ENCODE assay signal across 10 cellular contexts in genomic region chr9:6955251-6955921, GRCh38.
A peak's percentile ranks its signal among the peaks of the same experiment; 100 is the strongest.
DNase-seq lines count a peak whose midpoint lies in the region; ATAC-seq and TF ChIP-seq lines count a peak whose summit lies in the region.
"Had no signal": no experiment of that assay in that cellular context is flagged by ENCODE, and none has a peak within 500 bp of the region (broad histone marks: within the 10 kb centered on the region; RNA-seq: fewer than 3 reads in every experiment).

No MANE protein-coding gene starts in this region.

- no peak overlapping the region for H3K4me3 Mint-ChIP-seq in activated T-helper 17 cell treated with anti-CD3 and anti-CD28 coated beads, Interleukin-2, amount 50 U/mL, for 72 hours
- H3K4me3 Mint-ChIP-seq in CD14-positive monocyte: no peak overlapping the region

- H2BK120ac ChIP-seq in mesendoderm (ENCODE audit: low read depth, low read length): no peak overlapping the region

- H3K56ac ChIP-seq in mesendoderm (ENCODE audit: low read length): no peak overlapping the region

- no peak overlapping the region for H3K4me3 ChIP-seq in mesendoderm (ENCODE audit: low read length)
- H3K4me3 ChIP-seq: lung, SJSA1 had no signal

- H3K27me3 Mint-ChIP-seq in activated T-helper 17 cell treated with anti-CD3 and anti-CD28 coated beads, Interleukin-2, amount 50 U/mL, for 72 hours: no peaks in the 10 kb centered on the region
- peaks cover 0 to 1% (median 0%) of the 10 kb centered on the region in 3 donors for H3K27me3 Mint-ChIP-seq in CD14-positive monocyte (ENCODE audit: low read depth in 3 of 3)

- peak overlapping the region; percentile 20 for H3K27ac Mint-ChIP-seq in activated T-helper 17 cell treated with anti-CD3 and anti-CD28 coated beads, Interleukin-2, amount 50 U/mL, for 72 hours
- H3K27ac Mint-ChIP-seq in CD14-positive monocyte: no peak overlapping the region

- DNase-seq in NCI-H510A treated with DMSO at 0.1 percent for 48 hours (lab: John Stamatoyannopoulos, UW) (peak; percentile 50), NCI-H510A (lab: John Stamatoyannopoulos, UW) (no peak), mesendoderm (peak; percentile 13), HuH-7.5 (ENCODE audit: low spot score) (no peak), T1000 (lab: John Stamatoyannopoulos, UW) (no peak), CD14-positive monocyte (ENCODE audit: low spot score) (no peak)

- no peak overlapping the region for H3K18ac ChIP-seq in mesendoderm (ENCODE audit: low read length)

- WGBS in mesendoderm (ENCODE audit: extremely low coverage, insufficient coverage, low lambda C conversion rate): no CpG with 5 or more reads among the region's 7 CpGs

- no peak overlapping the region for H2BK5ac ChIP-seq in mesendoderm (ENCODE audit: low read length)

- no peak overlapping the region for H2AK5ac ChIP-seq in mesendoderm (ENCODE audit: low read length)

- H3K27me3 ChIP-seq in mesendoderm (ENCODE audit: insufficient read depth, low read length, poor library complexity): no peaks in the 10 kb centered on the region
- H3K27me3 ChIP-seq: SJSA1 had no signal

- H4K5ac ChIP-seq in mesendoderm (ENCODE audit: low read length): no peak overlapping the region

- ATAC-seq in HG03066 (IDR thresholded peaks at IDR 0.05; ENCODE audit: low read depth, unreplicated experiment): peak; percentile 62
- peak; percentile 73 for ATAC-seq in activated T-helper 17 cell treated with anti-CD3 and anti-CD28 coated beads, Interleukin-2, amount 50 U/mL, for 72 hours (replicated peaks)

- no peak for TF ChIP-seq CTCF in CD14-positive monocyte (IDR thresholded peaks at IDR 0.05)

- no peak overlapping the region for H3K27ac ChIP-seq in mesendoderm (ENCODE audit: low read depth, low read length)
- H3K27ac ChIP-seq: SJSA1 had no signal

- H3K36me3 Mint-ChIP-seq in activated T-helper 17 cell treated with anti-CD3 and anti-CD28 coated beads, Interleukin-2, amount 50 U/mL, for 72 hours (ENCODE audit: low read depth): peaks cover 19% of the 10 kb centered on the region
- peaks cover 5 to 8% of the 10 kb centered on the region in 2 donors for H3K36me3 Mint-ChIP-seq in CD14-positive monocyte

- no peak overlapping the region for H2BK15ac ChIP-seq in mesendoderm (replicated peaks; ENCODE audit: low read depth)

- intact Hi-C loops in CD14-positive monocyte (cut with micrococcal nuclease): no loop called here

- peaks cover 5% of the 10 kb centered on the region for H3K4me1 Mint-ChIP-seq in activated T-helper 17 cell treated with anti-CD3 and anti-CD28 coated beads, Interleukin-2, amount 50 U/mL, for 72 hours
- peaks cover 9% of the 10 kb centered on the region for H3K4me1 Mint-ChIP-seq in CD14-positive monocyte

- H3K79me2 ChIP-seq in mesendoderm (ENCODE audit: control insufficient read depth, insufficient read depth, low read length): no peaks in the 10 kb centered on the region

- H4K8ac ChIP-seq in mesendoderm (ENCODE audit: low read depth, low read length): no peak overlapping the region

- no peaks in the 10 kb centered on the region for H3K9me3 Mint-ChIP-seq in activated T-helper 17 cell treated with anti-CD3 and anti-CD28 coated beads, Interleukin-2, amount 50 U/mL, for 72 hours
- H3K9me3 Mint-ChIP-seq in CD14-positive monocyte: no peaks in the 10 kb centered on the region

- no peak overlapping the region for H3K4me2 ChIP-seq in mesendoderm (ENCODE audit: low read length)

- no peak overlapping the region for H3K4ac ChIP-seq in mesendoderm (ENCODE audit: low read depth, low read length)

- H3K36me3 ChIP-seq in mesendoderm (ENCODE audit: control insufficient read depth, insufficient read depth, low read length): no peaks in the 10 kb centered on the region
- H3K36me3 ChIP-seq: SJSA1 had no signal

- H3K9ac ChIP-seq in mesendoderm (ENCODE audit: low read length): no peak overlapping the region

- H3K79me1 ChIP-seq in mesendoderm (ENCODE audit: low read length): no peaks in the 10 kb centered on the region

- H3K4me1 ChIP-seq in mesendoderm (ENCODE audit: control insufficient read depth, low read depth, low read length): no peaks in the 10 kb centered on the region
- H3K4me1 ChIP-seq: SJSA1 had no signal

- no peak overlapping the region for H3K23ac ChIP-seq in mesendoderm (ENCODE audit: low read length)

Comparison
In these comparisons a context has a peak if more than half of its experiments do, and no peak if none do; other contexts are left out.
1. DNase-seq: peak in NCI-H510A treated with DMSO at 0.1 percent for 48 hours (single experiment) and mesendoderm (single experiment); none in NCI-H510A (single experiment), HuH-7.5 (single experiment), T1000 (single experiment) and CD14-positive monocyte (single experiment).